33 cellular contexts compared by ENCODE assay signal in the genomic region with DNA sequence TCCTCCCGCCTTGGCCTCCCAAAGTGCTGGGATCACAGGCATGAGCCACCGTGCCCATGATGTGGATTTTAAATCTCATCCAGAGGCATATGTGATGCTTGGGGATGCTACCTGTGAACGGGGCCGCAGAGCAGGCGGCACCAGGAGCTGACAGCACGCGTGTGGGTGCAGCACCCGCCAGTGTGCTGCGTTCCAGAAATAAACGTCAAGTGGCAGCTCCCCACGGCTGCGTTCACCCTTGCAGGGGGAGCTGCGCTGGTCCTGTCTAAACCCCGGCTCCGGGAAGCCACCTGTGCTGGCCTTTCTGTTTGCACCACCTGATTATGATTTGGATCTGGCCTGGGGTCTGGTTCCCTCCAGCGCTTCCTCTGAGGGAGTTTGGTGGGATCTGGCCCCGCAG.
"Had no signal": no experiment of that assay in that cellular context is flagged by ENCODE, and none has a peak within 500 bp of the region (broad histone marks: within the 10 kb centered on the region; RNA-seq: fewer than 3 reads in every experiment).

No MANE protein-coding gene starts in this region.

- DNase-seq: activated B cell treated with CpG ODN at 0.5 μM for 24 hours; activated CD4-positive, alpha-beta memory T cell treated with anti-CD3 and anti-CD28 coated beads for 36 hours; activated CD4-positive, alpha-beta T cell treated with anti-CD3 and anti-CD28 coated beads for 4 hours; activated CD4-positive, alpha-beta T cell treated with anti-CD3 and anti-CD28 coated beads, Interleukin-2, amount 10 ng/mL, durations not matched to agents 24 days and 14 days; activated CD4-positive, alpha-beta T cell treated with anti-CD3 and anti-CD28 coated beads, Interleukin-2, amount 50 U/mL, for 1 hour; activated CD4-positive, alpha-beta T cell treated with anti-CD3 and anti-CD28 coated beads, Interleukin-2, amount 50 U/mL, for 4 hours; activated CD4-positive, CD25-positive, alpha-beta regulatory T cell treated with anti-CD3 and anti-CD28 coated beads, Interleukin-2, amount 50 U/mL, for 72 hours; activated CD8-positive, alpha-beta memory T cell treated with anti-CD3 and anti-CD28 coated beads, Interleukin-2, amount 50 U/mL, for 4 hours; activated CD8-positive, alpha-beta T cell treated with anti-CD3 and anti-CD28 coated beads for 36 hours; activated effector memory CD4-positive, alpha-beta T cell treated with Interleukin-2 at 50 U/mL for 16 hours; activated gamma-delta T cell; activated naive CD4-positive, alpha-beta T cell; activated naive CD4-positive, alpha-beta T cell treated with anti-CD3 and anti-CD28 coated beads for 36 hours; activated naive CD4-positive, alpha-beta T cell treated with anti-CD3 and anti-CD28 coated beads, Interleukin-2, amount 50 U/mL, for 16 hours; activated naive CD8-positive, alpha-beta T cell treated with anti-CD3 and anti-CD28 coated beads for 36 hours; activated T-cell treated with anti-CD3 and anti-CD28 coated beads for 4 hours; activated T-cell treated with anti-CD3 and anti-CD28 coated beads, Interleukin-2, amount 50 U/mL, for 1 hour; activated T-cell treated with anti-CD3 and anti-CD28 coated beads, Interleukin-2, amount 50 U/mL, for 4 hours; activated T-cell treated with anti-CD3 and anti-CD28 coated beads, Interleukin-2, amount 50 U/mL, for 72 hours; adrenal gland; amniotic stem cell; aorta; body of pancreas; brain microvascular endothelial cell; central memory CD4-positive, alpha-beta T cell; T-helper 1 cell; T-helper 2 cell; T-helper 9 cell had no signal

- ATAC-seq: activated CD8-positive, alpha-beta T cell treated with anti-CD3 and anti-CD28 coated beads for 36 hours; activated naive CD4-positive, alpha-beta T cell treated with anti-CD3 and anti-CD28 coated beads, Interleukin-2, amount 50 U/mL, for 72 hours; activated T-cell treated with anti-CD3 and anti-CD28 coated beads, Interleukin-2, amount 50 U/mL, for 4 hours; activated T-cell treated with anti-CD3 and anti-CD28 coated beads, Interleukin-2, amount 50 U/mL, for 72 hours; body of pancreas had no signal

- H3K4me3 ChIP-seq: adrenal gland, body of pancreas, breast epithelium had no signal

- H3K4me1 ChIP-seq: adrenal gland, body of pancreas, breast epithelium had no signal

- FAIRE-seq: astrocyte, TTC549 had no signal

- H3K36me3 ChIP-seq: adrenal gland, brain microvascular endothelial cell, breast epithelium had no signal

- H3K9me3 ChIP-seq: adrenal gland, body of pancreas, breast epithelium had no signal

- H3K27ac ChIP-seq: adrenal gland, body of pancreas, brain microvascular endothelial cell, breast epithelium, VCaP had no signal
